ENCODE assay signal across 8 cellular contexts in genomic region chr4:74228691-74229640, GRCh38.
DNase-seq lines count a peak whose midpoint lies in the region; ATAC-seq and TF ChIP-seq lines count a peak whose summit lies in the region.

No MANE protein-coding gene starts in this region.

- H3K9me3 ChIP-seq in mesenchymal stem cell (ENCODE audit: control insufficient read depth, low read length) = no peaks in the 10 kb centered on the region

- H3K36me3 ChIP-seq in mesenchymal stem cell (ENCODE audit: control insufficient read depth in 1 of 2, insufficient read depth in 2 of 2, low read depth in 1 of 2, low read length in 2 of 2) = no peaks in the 10 kb centered on the region

- peak; percentile 95 for ATAC-seq in HG02852 (IDR thresholded peaks at IDR 0.05; ENCODE audit: unreplicated experiment)
- ATAC-seq in activated CD4-positive, alpha-beta T cell treated with anti-CD3 and anti-CD28 coated beads for 36 hours = peak; percentile 85

- no peak overlapping the region for H3K23ac ChIP-seq in mesenchymal stem cell (ENCODE audit: low read length in 2 of 2)

- DNase-seq in ACHN (peak; percentile 78), GM13976 (ENCODE audit: low spot score) (peak; percentile 22), NCI-H2029 treated with DMSO at 0.1 percent for 48 hours (lab: John Stamatoyannopoulos, UW) (peak; percentile 26), mesenchymal stem cell (peak; percentile 74)
- DNase-seq in activated CD4-positive, alpha-beta T cell treated with anti-CD3 and anti-CD28 coated beads for 36 hours = peak; percentile 87
- DNase-seq in stimulated activated CD8-positive, alpha-beta memory T cell treated with anti-CD3 and anti-CD28 coated beads, Interleukin-4, amount 100 ng/mL, for 48 hours = peak; percentile 86

- H3K79me1 ChIP-seq in mesenchymal stem cell (replicated peaks; ENCODE audit: low read length, poor library complexity, severe bottlenecking) = no peaks in the 10 kb centered on the region

- H3K4me3 Mint-ChIP-seq in activated CD4-positive, alpha-beta T cell treated with anti-CD3 and anti-CD28 coated beads for 36 hours = no peak overlapping the region
- no peak overlapping the region for H3K4me3 Mint-ChIP-seq in dendritic cell treated with granulocyte-macrophage colony-stimulating factor and Interleukin-4, amounts not matched to agents 40 ng/mL and 50 ng/mL, for 4 days

- no peak overlapping the region for H3K9ac ChIP-seq in mesenchymal stem cell (ENCODE audit: low read length)

- POLR2A ChIA-PET in activated CD4-positive, alpha-beta T cell treated with anti-CD3 and anti-CD28 coated beads for 36 hours (lab: Charles Lee) = no interaction called here

- H2BK5ac ChIP-seq in mesenchymal stem cell (ENCODE audit: low read depth, low read length, poor library complexity, severe bottlenecking) = no peak overlapping the region

- CTCF ChIA-PET in activated CD4-positive, alpha-beta T cell treated with anti-CD3 and anti-CD28 coated beads for 36 hours (lab: Charles Lee) = interaction anchor here (0.7 to 3.7 kb wide), 33 partner anchors 9 to 446 kb away, joined by 3 to 24 read pairs (median 5); partner anchors contain the start of gene AREG

- 69% methylated on average over 2 of the region's 4 CpGs for WGBS in mesenchymal stem cell

- H2BK12ac ChIP-seq in mesenchymal stem cell (ENCODE audit: low read length in 2 of 2) = no peak overlapping the region

- peak; percentile 78 for TF ChIP-seq CTCF in GM13976 (IDR thresholded peaks at IDR 0.05; ENCODE audit: borderline replicate concordance, control extremely low read depth, extremely low read depth, insufficient read depth, missing control alignments)

- intact Hi-C loops in activated CD4-positive, alpha-beta T cell treated with anti-CD3 and anti-CD28 coated beads for 36 hours (cut with DNase I, micrococcal nuclease) = loop anchor here (1.0 to 10.0 kb wide), 4 partner anchors 82 to 446 kb away; no protein-coding TSS in a partner anchor
- intact Hi-C loops in dendritic cell treated with granulocyte-macrophage colony-stimulating factor and Interleukin-4, amounts not matched to agents 40 ng/mL and 50 ng/mL, for 4 days (cut with micrococcal nuclease) = loop anchor here (1.0 to 10.0 kb wide), 3 partner anchors 37 to 446 kb away; no protein-coding TSS in a partner anchor

- no peak overlapping the region for H3K4ac ChIP-seq in mesenchymal stem cell (ENCODE audit: low read depth in 1 of 2, low read length in 2 of 2)

- H2BK15ac ChIP-seq in mesenchymal stem cell (ENCODE audit: low read depth, poor library complexity, severe bottlenecking) = no peak overlapping the region

- H3K4me1 Mint-ChIP-seq in activated CD4-positive, alpha-beta T cell treated with anti-CD3 and anti-CD28 coated beads for 36 hours = peaks cover 8% of the 10 kb centered on the region
- peaks cover 40% of the 10 kb centered on the region for H3K4me1 Mint-ChIP-seq in dendritic cell treated with granulocyte-macrophage colony-stimulating factor and Interleukin-4, amounts not matched to agents 40 ng/mL and 50 ng/mL, for 4 days (ENCODE audit: low read depth)

- H3K4me1 ChIP-seq in mesenchymal stem cell (ENCODE audit: control insufficient read depth, insufficient read depth, low read depth, low read length) = peaks cover 1% of the 10 kb centered on the region

- H3K14ac ChIP-seq in mesenchymal stem cell (ENCODE audit: low read length in 2 of 2) = no peak overlapping the region

- H3K18ac ChIP-seq in mesenchymal stem cell (ENCODE audit: low read depth in 1 of 2, low read length in 2 of 2) = peak overlapping the region in 1 of 2 experiments; percentile 12

- no peak overlapping the region for H4K8ac ChIP-seq in mesenchymal stem cell (ENCODE audit: low read length)

- no peak overlapping the region for H3K27ac Mint-ChIP-seq in activated CD4-positive, alpha-beta T cell treated with anti-CD3 and anti-CD28 coated beads for 36 hours
- H3K27ac Mint-ChIP-seq in dendritic cell treated with granulocyte-macrophage colony-stimulating factor and Interleukin-4, amounts not matched to agents 40 ng/mL and 50 ng/mL, for 4 days = peak overlapping the region; percentile 18

- no peaks in the 10 kb centered on the region for H3K27me3 Mint-ChIP-seq in activated CD4-positive, alpha-beta T cell treated with anti-CD3 and anti-CD28 coated beads for 36 hours
- no peaks in the 10 kb centered on the region for H3K27me3 Mint-ChIP-seq in dendritic cell treated with granulocyte-macrophage colony-stimulating factor and Interleukin-4, amounts not matched to agents 40 ng/mL and 50 ng/mL, for 4 days

- H3K4me2 ChIP-seq in mesenchymal stem cell (ENCODE audit: low read length, poor library complexity, severe bottlenecking) = no peak overlapping the region

- H3K27ac ChIP-seq in mesenchymal stem cell (ENCODE audit: low read length, poor library complexity, severe bottlenecking) = no peak overlapping the region

- H2AFZ ChIP-seq in mesenchymal stem cell (ENCODE audit: low read depth, low read length) = no peak overlapping the region

- H3K4me3 ChIP-seq in mesenchymal stem cell (ENCODE audit: insufficient read depth in 1 of 2, low read depth in 1 of 2, low read length in 2 of 2) = no peak overlapping the region

- H4K91ac ChIP-seq in mesenchymal stem cell (ENCODE audit: low read length) = no peak overlapping the region

- H3K9me3 Mint-ChIP-seq in activated CD4-positive, alpha-beta T cell treated with anti-CD3 and anti-CD28 coated beads for 36 hours (ENCODE audit: low read depth) = no peaks in the 10 kb centered on the region
- no peaks in the 10 kb centered on the region for H3K9me3 Mint-ChIP-seq in dendritic cell treated with granulocyte-macrophage colony-stimulating factor and Interleukin-4, amounts not matched to agents 40 ng/mL and 50 ng/mL, for 4 days

- in situ Hi-C loops in ACHN (cut with HindIII; ENCODE audit: low pct_ligation_motif_present, low pct_unique_long_range_greater_than_20kb, low sequenced_read_pairs) (no loop called here), GM13976 (cut with MboI; ENCODE audit: low sequenced_read_pairs, unreplicated experiment) (no loop called here)

- H2AK5ac ChIP-seq in mesenchymal stem cell (ENCODE audit: low read length, severe bottlenecking) = no peak overlapping the region

- no peaks in the 10 kb centered on the region for H3K27me3 ChIP-seq in mesenchymal stem cell (ENCODE audit: control insufficient read depth in 1 of 2, insufficient read depth in 1 of 2, low read length in 2 of 2)

- peaks cover 3% of the 10 kb centered on the region for H3K36me3 Mint-ChIP-seq in activated CD4-positive, alpha-beta T cell treated with anti-CD3 and anti-CD28 coated beads for 36 hours (ENCODE audit: low read depth)
- H3K36me3 Mint-ChIP-seq in dendritic cell treated with granulocyte-macrophage colony-stimulating factor and Interleukin-4, amounts not matched to agents 40 ng/mL and 50 ng/mL, for 4 days (ENCODE audit: low read depth) = no peaks in the 10 kb centered on the region

- no peak overlapping the region for H2BK120ac ChIP-seq in mesenchymal stem cell (ENCODE audit: low read depth, low read length)

Comparison
In these comparisons a context has a peak if more than half of its experiments do, and no peak if none do; other contexts are left out.
1. DNase-seq: peak in every context shown above with its lines; median percentile 87 in activated CD4-positive, alpha-beta T cell treated with anti-CD3 and anti-CD28 coated beads for 36 hours; 86 in stimulated activated CD8-positive, alpha-beta memory T cell treated with anti-CD3 and anti-CD28 coated beads, Interleukin-4, amount 100 ng/mL, for 48 hours; 78 in ACHN; 74 in mesenchymal stem cell; 26 in NCI-H2029 treated with DMSO at 0.1 percent for 48 hours; 22 in GM13976.